8 cellular contexts compared by ENCODE assay signal in the genomic region with DNA sequence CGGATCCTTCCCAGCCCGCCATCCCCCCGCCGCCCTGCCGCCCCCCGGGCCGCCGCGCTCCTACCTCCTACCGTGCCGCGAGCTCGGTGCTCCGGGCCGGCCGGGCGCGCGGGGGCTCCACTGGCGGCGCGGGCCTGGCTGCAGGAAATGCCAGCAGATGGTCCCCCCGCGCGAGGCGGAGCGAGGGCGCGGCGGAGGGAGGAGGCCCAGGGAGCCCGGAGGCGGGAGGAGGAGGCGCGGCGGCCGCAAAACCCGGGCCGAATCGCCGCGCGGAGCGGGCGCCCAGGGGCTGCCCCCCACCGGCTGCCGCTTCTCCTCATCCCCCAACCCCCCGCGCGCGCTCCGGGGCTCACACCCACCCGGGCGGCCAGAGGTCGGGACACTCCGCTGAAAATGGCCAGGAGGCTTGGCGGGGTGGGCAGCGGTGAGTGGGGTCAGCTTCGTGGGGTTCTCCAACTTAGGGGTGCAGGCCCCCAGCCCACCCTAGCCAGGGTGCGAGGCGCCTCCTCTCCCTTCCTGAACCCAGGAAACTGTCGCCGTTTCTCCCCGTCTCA. TPM values are rescaled to one million over a fixed set of nuclear protein-coding genes. Genes with fewer than 3 reads are reported as not detected.
DNase-seq lines count a peak whose midpoint lies in the region; ATAC-seq and TF ChIP-seq lines count a peak whose summit lies in the region.

A gene with protein sequence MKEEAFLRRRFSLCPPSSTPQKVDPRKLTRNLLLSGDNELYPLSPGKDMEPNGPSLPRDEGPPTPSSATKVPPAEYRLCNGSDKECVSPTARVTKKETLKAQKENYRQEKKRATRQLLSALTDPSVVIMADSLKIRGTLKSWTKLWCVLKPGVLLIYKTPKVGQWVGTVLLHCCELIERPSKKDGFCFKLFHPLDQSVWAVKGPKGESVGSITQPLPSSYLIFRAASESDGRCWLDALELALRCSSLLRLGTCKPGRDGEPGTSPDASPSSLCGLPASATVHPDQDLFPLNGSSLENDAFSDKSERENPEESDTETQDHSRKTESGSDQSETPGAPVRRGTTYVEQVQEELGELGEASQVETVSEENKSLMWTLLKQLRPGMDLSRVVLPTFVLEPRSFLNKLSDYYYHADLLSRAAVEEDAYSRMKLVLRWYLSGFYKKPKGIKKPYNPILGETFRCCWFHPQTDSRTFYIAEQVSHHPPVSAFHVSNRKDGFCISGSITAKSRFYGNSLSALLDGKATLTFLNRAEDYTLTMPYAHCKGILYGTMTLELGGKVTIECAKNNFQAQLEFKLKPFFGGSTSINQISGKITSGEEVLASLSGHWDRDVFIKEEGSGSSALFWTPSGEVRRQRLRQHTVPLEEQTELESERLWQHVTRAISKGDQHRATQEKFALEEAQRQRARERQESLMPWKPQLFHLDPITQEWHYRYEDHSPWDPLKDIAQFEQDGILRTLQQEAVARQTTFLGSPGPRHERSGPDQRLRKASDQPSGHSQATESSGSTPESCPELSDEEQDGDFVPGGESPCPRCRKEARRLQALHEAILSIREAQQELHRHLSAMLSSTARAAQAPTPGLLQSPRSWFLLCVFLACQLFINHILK (minus strand): TSS at position 159 of the 554 bp plus-strand sequence. CDS start 36,162 bp downstream, outside the sequence.

- H3K27ac Mint-ChIP-seq in dendritic cell treated with granulocyte-macrophage colony-stimulating factor and Interleukin-4, amounts not matched to agents 40 ng/mL and 50 ng/mL, for 4 days, result peak within 1 kb of the TSS; percentile 21

- H3K36me3 ChIP-seq in MG63, result no peaks in the 10 kb centered on the region

- peak within 1 kb of the TSS; percentile 81 for H3K4me3 Mint-ChIP-seq in dendritic cell treated with granulocyte-macrophage colony-stimulating factor and Interleukin-4, amounts not matched to agents 40 ng/mL and 50 ng/mL, for 4 days

- H3K27ac ChIP-seq in C4-2B, result peak within 1 kb of the TSS; percentile 66
- peak within 1 kb of the TSS; percentile 59 for H3K27ac ChIP-seq in layer of hippocampus (ENCODE audit: low read depth, low read length)

- H3K4me1 Mint-ChIP-seq in dendritic cell treated with granulocyte-macrophage colony-stimulating factor and Interleukin-4, amounts not matched to agents 40 ng/mL and 50 ng/mL, for 4 days (ENCODE audit: low read depth), result peaks cover 76% of the 10 kb centered on the region

- no peak for TF ChIP-seq CTCF in C4-2B (conservative IDR thresholded peaks at IDR 0.05)

- intact Hi-C loops in dendritic cell treated with granulocyte-macrophage colony-stimulating factor and Interleukin-4, amounts not matched to agents 40 ng/mL and 50 ng/mL, for 4 days (cut with micrococcal nuclease), result no loop called here

- no peaks in the 10 kb centered on the region for H3K27me3 ChIP-seq in MG63
- H3K27me3 ChIP-seq in layer of hippocampus (ENCODE audit: control insufficient read depth, insufficient read depth, low read length), result no peaks in the 10 kb centered on the region

- peak within 1 kb of the TSS; percentile 51 for H3K4me3 ChIP-seq in MG63

- no peaks in the 10 kb centered on the region for H3K9me3 Mint-ChIP-seq in dendritic cell treated with granulocyte-macrophage colony-stimulating factor and Interleukin-4, amounts not matched to agents 40 ng/mL and 50 ng/mL, for 4 days

- DNase-seq in MG63, result peak; percentile 64
- DNase-seq in activated CD4-positive, alpha-beta T cell treated with anti-CD3 and anti-CD28 coated beads for 48 hours, result peak; percentile 59
- peak; percentile 57 for DNase-seq in stimulated activated CD4-positive, alpha-beta T cell treated with anti-CD3 and anti-CD28 coated beads, Interleukin-12 subunit alpha, Interleukin-12 subunit beta, amount 100 ng/mL, for 4 hours

- H3K36me3 Mint-ChIP-seq in dendritic cell treated with granulocyte-macrophage colony-stimulating factor and Interleukin-4, amounts not matched to agents 40 ng/mL and 50 ng/mL, for 4 days (ENCODE audit: low read depth), result peaks cover 12% of the 10 kb centered on the region

- ATAC-seq in GM19035 (IDR thresholded peaks at IDR 0.05; ENCODE audit: unreplicated experiment) (no peak), GM19328 (IDR thresholded peaks at IDR 0.05; ENCODE audit: unreplicated experiment) (no peak)

- no peaks in the 10 kb centered on the region for H3K9me3 ChIP-seq in MG63

- H3K27me3 Mint-ChIP-seq in dendritic cell treated with granulocyte-macrophage colony-stimulating factor and Interleukin-4, amounts not matched to agents 40 ng/mL and 50 ng/mL, for 4 days, result peaks cover 34% of the 10 kb centered on the region

RNA-seq across cellular contexts. Expression of the gene that starts here (rescaled TPM):
- total RNA-seq in MG63 (2014; rRNA removed; shearing (Covaris generic); ENCODE audit: low replicate concordance), result 9.9 and 11.0 TPM in 2 replicates
